Comparison of ENCODE assay signal across 20 cellular contexts in the genomic region with DNA sequence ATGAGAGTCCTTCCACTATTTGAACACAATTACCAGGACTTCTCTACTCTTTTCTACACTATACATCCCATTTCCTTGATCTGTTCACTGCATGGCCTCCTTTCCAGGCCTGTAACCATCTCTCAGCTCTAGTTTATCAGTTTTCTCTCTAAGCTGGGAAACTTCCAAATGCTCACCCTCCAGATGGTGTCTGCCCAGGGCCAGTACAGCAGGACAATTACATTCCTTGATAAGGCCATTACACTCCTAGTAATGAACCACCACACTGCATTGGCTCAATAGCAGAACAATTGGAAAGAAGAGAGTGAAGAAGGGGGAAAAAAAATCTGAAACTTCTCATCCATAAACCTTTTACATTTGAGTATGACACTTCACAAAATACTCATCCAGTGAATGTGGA.
"Had no signal": no experiment of that assay in that cellular context is flagged by ENCODE, and none has a peak within 500 bp of the region (broad histone marks: within the 10 kb centered on the region; RNA-seq: fewer than 3 reads in every experiment).

No MANE protein-coding gene starts in this region.

- H3K27me3 ChIP-seq: body of pancreas, cardiac muscle cell, gastrocnemius medialis, testis, uterus had no signal

- H3K9me3 ChIP-seq: body of pancreas, gastrocnemius medialis, testis, uterus had no signal

- DNase-seq: activated CD4-positive, alpha-beta memory T cell treated with anti-CD3 and anti-CD28 coated beads, Interleukin-2, amount 10 ng/mL, durations not matched to agents 7 days and 5 days; activated CD4-positive, alpha-beta T cell treated with anti-CD3 and anti-CD28 coated beads, Interleukin-2, amount 10 ng/mL, durations not matched to agents 24 days and 14 days; activated CD8-positive, alpha-beta memory T cell treated with anti-CD3 and anti-CD28 coated beads, Interleukin-2, amount 10 ng/mL, durations not matched to agents 7 days and 5 days; activated effector memory CD4-positive, alpha-beta T cell treated with anti-CD3 and anti-CD28 coated beads, Interleukin-2, amount 50 U/mL, for 16 hours; activated naive CD4-positive, alpha-beta T cell treated with anti-CD3 and anti-CD28 coated beads, Interleukin-2, amount 10 ng/mL, durations not matched to agents 7 days and 5 days; activated T-cell treated with anti-CD3 and anti-CD28 coated beads for 4 hours; amygdala; body of pancreas; dermis blood vessel endothelial cell; effector memory CD4-positive, alpha-beta T cell; gastrocnemius medialis; hypothalamus; naive B cell; nucleus accumbens; stimulated activated CD4-positive, alpha-beta T cell treated with anti-CD3 and anti-CD28 coated beads, Interleukin-4, amount 100 ng/mL, for 1 hour; stimulated activated naive CD4-positive, alpha-beta T cell; testis; trophoblast cell; uterus had no signal

- H3K27ac ChIP-seq: body of pancreas, cardiac muscle cell, gastrocnemius medialis, testis, uterus had no signal

- H3K4me3 ChIP-seq: body of pancreas, cardiac muscle cell, gastrocnemius medialis, testis, uterus had no signal

- H3K4me1 ChIP-seq: body of pancreas, gastrocnemius medialis, testis, uterus had no signal

- H3K36me3 ChIP-seq: cardiac muscle cell, gastrocnemius medialis, uterus had no signal
